Comparison of ENCODE assay signal across 8 cellular contexts in the genomic region with DNA sequence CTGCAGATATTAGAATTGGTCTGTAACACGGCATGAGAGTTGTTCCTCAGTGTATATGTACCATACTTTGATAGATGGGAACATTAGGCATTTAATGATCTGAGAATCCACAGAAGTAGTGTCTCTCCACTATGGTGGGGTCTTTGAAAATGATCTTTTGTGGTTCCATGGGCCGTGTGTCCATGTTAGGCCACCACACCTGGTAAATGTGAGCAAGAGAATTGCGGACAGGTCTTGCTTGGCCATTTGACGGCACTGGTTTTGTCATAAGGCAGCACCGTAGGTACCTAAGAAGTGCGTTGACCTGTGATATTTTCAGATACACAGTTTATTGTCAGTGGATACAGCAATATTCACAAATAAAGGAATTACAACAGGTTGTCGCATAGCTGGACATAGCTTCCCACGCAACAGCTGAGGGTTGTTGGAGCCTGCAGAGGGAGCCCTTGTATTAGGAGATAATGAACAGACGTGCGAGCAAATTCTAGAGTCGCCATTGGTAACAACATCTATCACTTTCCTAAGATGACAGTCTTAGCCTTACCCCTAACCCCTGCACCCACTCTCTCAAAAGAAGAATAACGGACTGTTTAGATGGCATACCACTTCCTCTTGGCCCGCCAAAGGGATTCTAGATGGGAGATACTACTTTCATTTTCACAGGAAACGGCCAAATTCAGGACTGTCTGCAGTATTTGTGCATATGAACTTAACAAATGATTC.
DNase-seq lines count a peak whose midpoint lies in the region; ATAC-seq and TF ChIP-seq lines count a peak whose summit lies in the region.

No MANE protein-coding gene starts in this region.

- no peaks in the 10 kb centered on the region for H3K36me3 ChIP-seq in CD8-positive, alpha-beta memory T cell (ENCODE audit: insufficient read depth, low read length)
- H3K36me3 ChIP-seq in mucosa of rectum (ENCODE audit: control insufficient read depth in 2 of 2, insufficient read depth in 2 of 2, low read length in 2 of 2), result no peaks in the 10 kb centered on the region

- H3K4me1 Mint-ChIP-seq in CD8-positive, alpha-beta memory T cell, result peaks cover 6 to 14% (median 9%) of the 10 kb centered on the region in 3 donors
- peaks cover 6% of the 10 kb centered on the region for H3K4me1 Mint-ChIP-seq in activated CD8-positive, alpha-beta T cell treated with anti-CD3 and anti-CD28 coated beads, Interleukin-2, amount 10 ng/mL, durations not matched to agents 7 days and 5 days (ENCODE audit: low read depth)
- peaks cover 14% of the 10 kb centered on the region for H3K4me1 Mint-ChIP-seq in stimulated activated naive CD8-positive, alpha-beta T cell treated with anti-CD3 and anti-CD28 coated beads, Interleukin-15, Interleukin-2, amounts not matched to agents 100 ng/mL and 50 ng/mL, for 24 hours (ENCODE audit: low read depth)

- peak; percentile 92 for TF ChIP-seq CTCF in epithelial cell of esophagus (IDR thresholded peaks at IDR 0.05; ENCODE audit: insufficient read depth, low read depth, low read length, missing control alignments)

- peaks cover 3 to 6% of the 10 kb centered on the region in 2 donors for H3K27me3 Mint-ChIP-seq in CD8-positive, alpha-beta memory T cell
- H3K27me3 Mint-ChIP-seq in activated CD8-positive, alpha-beta T cell treated with anti-CD3 and anti-CD28 coated beads, Interleukin-2, amount 10 ng/mL, durations not matched to agents 7 days and 5 days (ENCODE audit: low read depth), result peaks cover 5% of the 10 kb centered on the region
- no peaks in the 10 kb centered on the region for H3K27me3 Mint-ChIP-seq in stimulated activated naive CD8-positive, alpha-beta T cell treated with anti-CD3 and anti-CD28 coated beads, Interleukin-15, Interleukin-2, amounts not matched to agents 100 ng/mL and 50 ng/mL, for 24 hours

- no peaks in the 10 kb centered on the region for H3K9me3 ChIP-seq in CD8-positive, alpha-beta memory T cell (ENCODE audit: low read length)
- no peaks in the 10 kb centered on the region for H3K9me3 ChIP-seq in mucosa of rectum (ENCODE audit: control insufficient read depth in 2 of 2, low read length in 2 of 2)

- H3K27ac Mint-ChIP-seq in CD8-positive, alpha-beta memory T cell, result peak overlapping the region in 6 of 8 donors; percentile 31 to 82 (median 71)
- H3K27ac Mint-ChIP-seq in activated CD8-positive, alpha-beta T cell treated with anti-CD3 and anti-CD28 coated beads, Interleukin-2, amount 10 ng/mL, durations not matched to agents 7 days and 5 days, result peak overlapping the region; percentile 73
- peak overlapping the region; percentile 79 for H3K27ac Mint-ChIP-seq in stimulated activated naive CD8-positive, alpha-beta T cell treated with anti-CD3 and anti-CD28 coated beads, Interleukin-15, Interleukin-2, amounts not matched to agents 100 ng/mL and 50 ng/mL, for 24 hours

- peak in 4 of 5 donors; percentile 8 to 52 (median 30) for DNase-seq in CD8-positive, alpha-beta memory T cell
- DNase-seq in NCI-H526 (lab: John Stamatoyannopoulos, UW) (peak; percentile 18 to 75), epithelial cell of esophagus (ENCODE audit: low read depth) (peak; percentile 75)
- DNase-seq in activated CD8-positive, alpha-beta T cell treated with anti-CD3 and anti-CD28 coated beads, Interleukin-2, amount 10 ng/mL, durations not matched to agents 7 days and 5 days, result peak; percentile 46

- peak; percentile 92 for ATAC-seq in GM19452 (IDR thresholded peaks at IDR 0.05; ENCODE audit: unreplicated experiment)
- peak; percentile 72 for ATAC-seq in HG03558 (IDR thresholded peaks at IDR 0.05; ENCODE audit: extremely low read depth, unreplicated experiment)
- ATAC-seq in activated CD8-positive, alpha-beta T cell treated with anti-CD3 and anti-CD28 coated beads, Interleukin-2, amount 10 ng/mL, durations not matched to agents 7 days and 5 days, result peak; percentile 79

- peak overlapping the region; percentile 68 for H3K4me3 ChIP-seq in CD8-positive, alpha-beta memory T cell (ENCODE audit: low read length)
- H3K4me3 ChIP-seq in epithelial cell of esophagus (ENCODE audit: low read length), result peak overlapping the region; percentile 37
- H3K4me3 ChIP-seq in mucosa of rectum (ENCODE audit: low read length in 2 of 2), result peak overlapping the region; percentile 77 to 88

- no peak overlapping the region for H3K27ac ChIP-seq in CD8-positive, alpha-beta memory T cell (ENCODE audit: low read depth, low read length)
- no peak overlapping the region for H3K27ac ChIP-seq in mucosa of rectum (ENCODE audit: low read depth in 2 of 2, low read length in 2 of 2)

- H3K9ac ChIP-seq in mucosa of rectum (ENCODE audit: low read depth in 1 of 2, low read length in 2 of 2), result peak overlapping the region in 1 of 2 donors; percentile 66

- POLR2A ChIA-PET in CD8-positive, alpha-beta memory T cell (lab: Charles Lee), result no interaction called here
- POLR2A ChIA-PET in activated CD8-positive, alpha-beta T cell treated with anti-CD3 and anti-CD28 coated beads, Interleukin-2, amount 10 ng/mL, durations not matched to agents 7 days and 5 days (lab: Charles Lee), result no interaction called here

- no peaks in the 10 kb centered on the region for H3K4me1 ChIP-seq in CD8-positive, alpha-beta memory T cell (ENCODE audit: insufficient read depth, low read length)
- no peaks in the 10 kb centered on the region for H3K4me1 ChIP-seq in mucosa of rectum (ENCODE audit: control insufficient read depth in 2 of 2, insufficient read depth in 2 of 2, low read length in 2 of 2)

- H3K9me3 Mint-ChIP-seq in CD8-positive, alpha-beta memory T cell, result no peaks in the 10 kb centered on the region
- H3K9me3 Mint-ChIP-seq in activated CD8-positive, alpha-beta T cell treated with anti-CD3 and anti-CD28 coated beads, Interleukin-2, amount 10 ng/mL, durations not matched to agents 7 days and 5 days (ENCODE audit: insufficient read depth), result no peaks in the 10 kb centered on the region
- H3K9me3 Mint-ChIP-seq in stimulated activated naive CD8-positive, alpha-beta T cell treated with anti-CD3 and anti-CD28 coated beads, Interleukin-15, Interleukin-2, amounts not matched to agents 100 ng/mL and 50 ng/mL, for 24 hours, result no peaks in the 10 kb centered on the region

- CTCF ChIA-PET in CD8-positive, alpha-beta memory T cell (lab: Charles Lee), result interaction anchor here (1.0 to 3.3 kb wide), 4 partner anchors 15 to 322 kb away, joined by 3 to 11 read pairs (median 6); partner anchors contain the start of gene C1GALT1
- CTCF ChIA-PET in activated CD8-positive, alpha-beta T cell treated with anti-CD3 and anti-CD28 coated beads, Interleukin-2, amount 10 ng/mL, durations not matched to agents 7 days and 5 days (lab: Charles Lee), result interaction anchor here (0.6 to 1.9 kb wide), 11 partner anchors 12 to 793 kb away, joined by 3 to 7 read pairs (median 3); partner anchors contain the start of genes C1GALT1 and COL28A1

- peak overlapping the region in 5 of 7 donors; percentile 80 to 92 (median 85) for H3K4me3 Mint-ChIP-seq in CD8-positive, alpha-beta memory T cell
- peak overlapping the region; percentile 68 for H3K4me3 Mint-ChIP-seq in activated CD8-positive, alpha-beta T cell treated with anti-CD3 and anti-CD28 coated beads, Interleukin-2, amount 10 ng/mL, durations not matched to agents 7 days and 5 days
- H3K4me3 Mint-ChIP-seq in stimulated activated naive CD8-positive, alpha-beta T cell treated with anti-CD3 and anti-CD28 coated beads, Interleukin-15, Interleukin-2, amounts not matched to agents 100 ng/mL and 50 ng/mL, for 24 hours, result peak overlapping the region; percentile 81

- H3K27me3 ChIP-seq in CD8-positive, alpha-beta memory T cell (ENCODE audit: insufficient read depth, low read length, poor library complexity, severe bottlenecking), result no peaks in the 10 kb centered on the region
- no peaks in the 10 kb centered on the region for H3K27me3 ChIP-seq in mucosa of rectum (ENCODE audit: control insufficient read depth in 2 of 2, insufficient read depth in 2 of 2, low read length in 2 of 2)

- no peaks in the 10 kb centered on the region for H3K36me3 Mint-ChIP-seq in CD8-positive, alpha-beta memory T cell
- peaks cover 2% of the 10 kb centered on the region for H3K36me3 Mint-ChIP-seq in activated CD8-positive, alpha-beta T cell treated with anti-CD3 and anti-CD28 coated beads, Interleukin-2, amount 10 ng/mL, durations not matched to agents 7 days and 5 days (ENCODE audit: low read depth)
- H3K36me3 Mint-ChIP-seq in stimulated activated naive CD8-positive, alpha-beta T cell treated with anti-CD3 and anti-CD28 coated beads, Interleukin-15, Interleukin-2, amounts not matched to agents 100 ng/mL and 50 ng/mL, for 24 hours (ENCODE audit: low read depth), result no peaks in the 10 kb centered on the region
